ENCODE assay signal across 24 cellular contexts in genomic region chr6:49072146-49072545, GRCh38.
"Had no signal": no experiment of that assay in that cellular context is flagged by ENCODE, and none has a peak within 500 bp of the region (broad histone marks: within the 10 kb centered on the region; RNA-seq: fewer than 3 reads in every experiment).

No MANE protein-coding gene starts in this region.

- H3K27me3 Mint-ChIP-seq: activated naive CD4-positive, alpha-beta T cell treated with anti-CD3 and anti-CD28 coated beads, Interleukin-2, amount 10 ng/mL, durations not matched to agents 7 days and 5 days; activated naive CD8-positive, alpha-beta T cell treated with anti-CD3 and anti-CD28 coated beads, Interleukin-2, amount 50 U/mL, for 24 hours; brain; central memory CD8-positive, alpha-beta T cell; stimulated activated naive B cell treated with anti-CD40 and anti-IgM and Interleukin-4, amounts not matched to agents 10 μg/mL and 1 μg/mL and 100 μg/mL, for 72 hours; T-helper 17 cell had no signal

- H3K27me3 ChIP-seq: esophagus squamous epithelium, upper lobe of right lung had no signal

- H3K9me3 ChIP-seq: esophagus squamous epithelium had no signal

- H3K27ac Mint-ChIP-seq: activated naive CD4-positive, alpha-beta T cell treated with anti-CD3 and anti-CD28 coated beads, Interleukin-2, amount 10 ng/mL, durations not matched to agents 7 days and 5 days; activated naive CD8-positive, alpha-beta T cell treated with anti-CD3 and anti-CD28 coated beads, Interleukin-2, amount 50 U/mL, for 24 hours; brain; stimulated activated naive B cell treated with anti-CD40 and anti-IgM and Interleukin-4, amounts not matched to agents 10 μg/mL and 1 μg/mL and 100 μg/mL, for 72 hours; T-helper 17 cell had no signal

- H3K4me3 ChIP-seq: esophagus squamous epithelium, upper lobe of right lung had no signal

- H3K36me3 ChIP-seq: esophagus squamous epithelium, upper lobe of right lung had no signal

- H3K27ac ChIP-seq: esophagus squamous epithelium, upper lobe of right lung, VCaP had no signal

- H3K4me3 Mint-ChIP-seq: activated naive CD4-positive, alpha-beta T cell treated with anti-CD3 and anti-CD28 coated beads, Interleukin-2, amount 10 ng/mL, durations not matched to agents 7 days and 5 days; activated naive CD8-positive, alpha-beta T cell treated with anti-CD3 and anti-CD28 coated beads, Interleukin-2, amount 50 U/mL, for 24 hours; brain; central memory CD8-positive, alpha-beta T cell; nephron progenitor cell; stimulated activated naive B cell treated with anti-CD40 and anti-IgM and Interleukin-4, amounts not matched to agents 10 μg/mL and 1 μg/mL and 100 μg/mL, for 72 hours; T-helper 17 cell had no signal

- H3K4me1 Mint-ChIP-seq: activated naive CD4-positive, alpha-beta T cell treated with anti-CD3 and anti-CD28 coated beads, Interleukin-2, amount 10 ng/mL, durations not matched to agents 7 days and 5 days; activated naive CD8-positive, alpha-beta T cell treated with anti-CD3 and anti-CD28 coated beads, Interleukin-2, amount 50 U/mL, for 24 hours; brain; central memory CD8-positive, alpha-beta T cell; stimulated activated naive B cell treated with anti-CD40 and anti-IgM and Interleukin-4, amounts not matched to agents 10 μg/mL and 1 μg/mL and 100 μg/mL, for 72 hours; T-helper 17 cell had no signal

- H3K4me1 ChIP-seq: esophagus squamous epithelium, upper lobe of right lung had no signal

- DNase-seq: activated CD4-positive, alpha-beta T cell treated with anti-CD3 and anti-CD28 coated beads, Interleukin-2, amount 50 U/mL, for 1 hour; activated CD4-positive, CD25-positive, alpha-beta regulatory T cell treated with anti-CD3 and anti-CD28 coated beads, Interleukin-2, amount 50 U/mL, for 72 hours; activated CD8-positive, alpha-beta memory T cell treated with anti-CD3 and anti-CD28 coated beads for 24 hours; activated CD8-positive, alpha-beta memory T cell treated with anti-CD3 and anti-CD28 coated beads, Interleukin-2, amount 50 U/mL, for 48 hours; activated effector memory CD4-positive, alpha-beta T cell treated with Interleukin-2 at 50 U/mL for 16 hours; activated naive CD4-positive, alpha-beta T cell treated with anti-CD3 and anti-CD28 coated beads, Interleukin-2, amount 10 ng/mL, durations not matched to agents 7 days and 5 days; activated naive CD8-positive, alpha-beta T cell treated with anti-CD3 and anti-CD28 coated beads, Interleukin-2, amount 50 U/mL, for 24 hours; activated T-cell treated with anti-CD3 and anti-CD28 coated beads, Interleukin-2, amount 50 U/mL, for 48 hours; anterior cingulate cortex; cortex of kidney; effector CD4-positive, alpha-beta T cell; esophagus squamous epithelium; foreskin melanocyte; glutamatergic neuron; hypothalamus; islet precursor cell; nephron progenitor cell; occipital lobe; stimulated activated naive B cell treated with anti-CD40 and anti-IgM and Interleukin-4, amounts not matched to agents 10 μg/mL and 1 μg/mL and 100 μg/mL, for 72 hours; T-helper 17 cell; upper lobe of right lung had no signal

- H3K36me3 Mint-ChIP-seq: activated naive CD4-positive, alpha-beta T cell treated with anti-CD3 and anti-CD28 coated beads, Interleukin-2, amount 10 ng/mL, durations not matched to agents 7 days and 5 days; brain; stimulated activated naive B cell treated with anti-CD40 and anti-IgM and Interleukin-4, amounts not matched to agents 10 μg/mL and 1 μg/mL and 100 μg/mL, for 72 hours had no signal
